In the genomic region with DNA sequence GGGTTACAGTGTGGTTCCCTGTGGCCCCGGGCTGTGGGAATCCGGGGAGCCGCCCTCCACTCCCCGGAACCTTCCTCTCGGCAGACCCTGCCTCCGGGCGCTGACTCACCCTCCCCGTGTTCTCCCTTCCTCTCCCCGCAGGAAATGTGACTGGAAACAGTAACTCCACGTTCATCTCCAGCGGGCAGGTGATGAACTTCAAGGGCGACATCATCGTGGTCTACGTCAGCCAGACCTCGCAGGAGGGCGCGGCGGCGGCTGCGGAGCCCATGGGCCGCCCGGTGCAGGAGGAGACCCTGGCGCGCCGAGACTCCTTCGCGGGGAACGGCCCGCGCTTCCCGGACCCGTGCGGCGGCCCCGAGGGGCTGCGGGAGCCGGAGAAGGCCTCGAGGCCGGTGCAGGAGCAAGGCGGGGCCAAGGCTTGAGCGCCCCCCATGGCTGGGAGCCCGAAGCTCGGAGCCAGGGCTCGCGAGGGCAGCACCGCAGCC, we compare ENCODE assay signal across 15 cellular contexts. TPM values are rescaled to one million over a fixed set of nuclear protein-coding genes. Genes with fewer than 3 reads are reported as not detected.
DNase-seq lines count a peak whose midpoint lies in the region; ATAC-seq and TF ChIP-seq lines count a peak whose summit lies in the region.
"Had no signal": no experiment of that assay in that cellular context is flagged by ENCODE, and none has a peak within 500 bp of the region (broad histone marks: within the 10 kb centered on the region; RNA-seq: fewer than 3 reads in every experiment).

No MANE protein-coding gene starts in this region.

- no peaks in the 10 kb centered on the region for H3K79me2 ChIP-seq in parathyroid adenoma

- no peak overlapping the region for H3K4me2 ChIP-seq in parathyroid adenoma (ENCODE audit: low read length)

- ATAC-seq in mucosa of descending colon = no peak
- ATAC-seq: SK-N-SH treated with all-trans-retinoic acid at 6 μM for 48 hours had no signal

- no peak overlapping the region for H3K9ac ChIP-seq in parathyroid adenoma

- TF ChIP-seq CTCF in fibroblast of villous mesenchyme (IDR thresholded peaks at IDR 0.05; ENCODE audit: insufficient read depth, low read depth, low read length) = no peak
- TF ChIP-seq CTCF in parathyroid adenoma (IDR thresholded peaks at IDR 0.05) = no peak
- TF ChIP-seq CTCF in mucosa of descending colon (IDR thresholded peaks at IDR 0.05) = no peak

- H3K27me3 ChIP-seq in SJCRH30 = no peaks in the 10 kb centered on the region
- no peaks in the 10 kb centered on the region for H3K27me3 ChIP-seq in parathyroid adenoma (ENCODE audit: control insufficient read depth, insufficient read depth, low read length)

- peak overlapping the region; percentile 89 for H2AFZ ChIP-seq in parathyroid adenoma

- no peaks in the 10 kb centered on the region for H3K4me1 ChIP-seq in SJCRH30
- no peaks in the 10 kb centered on the region for H3K4me1 ChIP-seq in parathyroid adenoma
- peaks cover 23% of the 10 kb centered on the region for H3K4me1 ChIP-seq in mucosa of descending colon (ENCODE audit: low read depth)
- H3K4me1 ChIP-seq: spleen had no signal

- intact Hi-C loops in mucosa of descending colon (cut with DNase I, micrococcal nuclease) = no loop called here

- H3K36me3 ChIP-seq in SJCRH30 (no peaks in the 10 kb centered on the region), parathyroid adenoma (ENCODE audit: control insufficient read depth, insufficient read depth, low read length) (no peaks in the 10 kb centered on the region), mucosa of descending colon (ENCODE audit: low read depth) (no peaks in the 10 kb centered on the region)
- H3K36me3 ChIP-seq: spleen had no signal

- no peak overlapping the region for H3K27ac ChIP-seq in SJCRH30
- H3K27ac ChIP-seq in parathyroid adenoma = no peak overlapping the region
- H3K27ac ChIP-seq: epithelial cell of prostate, spleen had no signal

- peak overlapping the region; percentile 53 for H3K4me3 ChIP-seq in SJCRH30
- H3K4me3 ChIP-seq in fibroblast of villous mesenchyme (ENCODE audit: low read depth, low read length) = peak overlapping the region; percentile 23
- H3K4me3 ChIP-seq in parathyroid adenoma (ENCODE audit: low read depth, low read length) = no peak overlapping the region
- no peak overlapping the region for H3K4me3 ChIP-seq in mucosa of descending colon

- H3K9me3 ChIP-seq in SJCRH30 (replicated peaks) (no peaks in the 10 kb centered on the region), parathyroid adenoma (ENCODE audit: control insufficient read depth, low read length) (no peaks in the 10 kb centered on the region), mucosa of descending colon (no peaks in the 10 kb centered on the region)
- H3K9me3 ChIP-seq: spleen had no signal

- DNase-seq in EL (peak; percentile 21), SJCRH30 (peak; percentile 8 to 24), fibroblast of villous mesenchyme (ENCODE audit: low read depth) (no peak), SHP77 (lab: John Stamatoyannopoulos, UW) (no peak), 8988T (no peak), mucosa of descending colon (no peak), mucosa of gallbladder (ENCODE audit: low spot score) (no peak)
- DNase-seq: activated CD4-positive, alpha-beta memory T cell treated with anti-CD3 and anti-CD28 coated beads for 36 hours; activated naive CD8-positive, alpha-beta T cell treated with anti-CD3 and anti-CD28 coated beads, Interleukin-2, amount 10 ng/mL, durations not matched to agents 7 days and 5 days; KBM-7; NCI-H226; spleen had no signal

RNA-seq across cellular contexts. Expression of a gene that starts 59.5 kb away (rescaled TPM):
- 0.08 TPM in 2 replicates for total RNA-seq in SJCRH30 (2014; rRNA removed; shearing (Covaris generic))
- total RNA-seq in fibroblast of villous mesenchyme (under 0.01 TPM in 1 of 2 replicates, not detected in the other), mucosa of descending colon (10 to 100 TPM; 23.3 to 87.3 (median 59.3) TPM), mucosa of gallbladder (38.9 TPM)

Comparison
In these comparisons a context has a peak if more than half of its experiments do, and no peak if none do; other contexts are left out.
1. DNase-seq: peak in EL (single experiment) and SJCRH30 (2 of 2); none in fibroblast of villous mesenchyme (single experiment), SHP77 (0 of 2), 8988T (single experiment), mucosa of descending colon (0 of 3) and mucosa of gallbladder (single experiment).
2. H3K4me3 ChIP-seq: peak in SJCRH30 (single experiment) and fibroblast of villous mesenchyme (single experiment); none in parathyroid adenoma (single experiment) and mucosa of descending colon (single experiment).
3. RNA of a gene that starts 59.5 kb away (total RNA-seq): 23.3 to 87.3 TPM in mucosa of descending colon and 38.9 TPM in mucosa of gallbladder (single experiment); 0.08 TPM in SJCRH30 and under 0.01 TPM in fibroblast of villous mesenchyme; every median in the first group is over 10 times any median in the second.